In genomic region chr1:61083014-61083798, GRCh38 we compare ENCODE assay signal across 8 cellular contexts. TPM values are rescaled to one million over a fixed set of nuclear protein-coding genes. Genes with fewer than 3 reads are reported as not detected.
DNase-seq lines count a peak whose midpoint lies in the region; ATAC-seq and TF ChIP-seq lines count a peak whose summit lies in the region.

No MANE protein-coding gene starts in this region.

- no peak for TF ChIP-seq CTCF in CD4-positive, alpha-beta T cell (IDR thresholded peaks at IDR 0.05)
- TF ChIP-seq CTCF in cardiac muscle cell (IDR thresholded peaks at IDR 0.05; ENCODE audit: low read depth, low read length) (no peak), osteoblast (IDR thresholded peaks at IDR 0.05; ENCODE audit: extremely low read depth, low read depth, low read length) (no peak)

- no peaks in the 10 kb centered on the region for H3K27me3 ChIP-seq in CD4-positive, alpha-beta T cell (ENCODE audit: control insufficient read depth, insufficient read depth, low read length)
- peaks cover 14% of the 10 kb centered on the region for H3K27me3 ChIP-seq in MG63
- H3K27me3 ChIP-seq in cardiac muscle cell: peaks cover 31% of the 10 kb centered on the region
- H3K27me3 ChIP-seq in osteoblast (ENCODE audit: insufficient read depth, low read length): no peaks in the 10 kb centered on the region

- CTCF ChIA-PET in CD4-positive, alpha-beta T cell (lab: Charles Lee): interaction anchor here (1.0 to 3.1 kb wide), 2 partner anchors 32 to 700 kb away, joined by 3 to 24 read pairs; no protein-coding TSS in a partner anchor

- intact Hi-C loops in CD4-positive, alpha-beta T cell (cut with DNase I, micrococcal nuclease): no loop called here

- no peaks in the 10 kb centered on the region for H3K36me3 ChIP-seq in MG63
- no peaks in the 10 kb centered on the region for H3K36me3 ChIP-seq in cardiac muscle cell
- peaks cover 2% of the 10 kb centered on the region for H3K36me3 ChIP-seq in osteoblast (ENCODE audit: insufficient read depth, low read length)

- H3K27me3 Mint-ChIP-seq in CD4-positive, alpha-beta T cell: no peaks in the 10 kb centered on the region

- peaks cover 29% of the 10 kb centered on the region for H3K79me2 ChIP-seq in osteoblast (ENCODE audit: insufficient read depth, low read length)

- no peak for ATAC-seq in CD4-positive, alpha-beta T cell (ENCODE audit: poor library complexity)
- no peak for ATAC-seq in GM21825 (IDR thresholded peaks at IDR 0.05; ENCODE audit: unreplicated experiment)
- no peak for ATAC-seq in HG02642 (IDR thresholded peaks at IDR 0.05; ENCODE audit: poor library complexity, unreplicated experiment)

- no peak overlapping the region for H3K27ac ChIP-seq in CD4-positive, alpha-beta T cell (ENCODE audit: low read depth, low read length)
- H3K27ac ChIP-seq in cardiac muscle cell: no peak overlapping the region
- peak overlapping the region; percentile 60 for H3K27ac ChIP-seq in osteoblast (ENCODE audit: low read depth, low read length)

- peak overlapping the region; percentile 98 for H3K4me3 Mint-ChIP-seq in CD4-positive, alpha-beta T cell

- peak overlapping the region; percentile 78 for H3K27ac Mint-ChIP-seq in CD4-positive, alpha-beta T cell

- H2AFZ ChIP-seq in osteoblast (ENCODE audit: low read length): peak overlapping the region; percentile 87

- H3K4me1 ChIP-seq in cardiac muscle cell (ENCODE audit: low read depth) (peaks cover 48% of the 10 kb centered on the region), osteoblast (ENCODE audit: insufficient read depth, low read length) (peaks cover 48% of the 10 kb centered on the region)

- H3K9me3 Mint-ChIP-seq in CD4-positive, alpha-beta T cell: no peaks in the 10 kb centered on the region

- peak overlapping the region; percentile 89 for H3K4me2 ChIP-seq in osteoblast (ENCODE audit: insufficient read depth, low read length)

- peaks cover 44% of the 10 kb centered on the region for H3K4me1 Mint-ChIP-seq in CD4-positive, alpha-beta T cell (ENCODE audit: low read depth)

- peaks cover 10% of the 10 kb centered on the region for H3K36me3 Mint-ChIP-seq in CD4-positive, alpha-beta T cell (ENCODE audit: low read depth)

- H3K4me3 ChIP-seq in MG63 (peak overlapping the region; percentile 39), cardiac muscle cell (peak overlapping the region; percentile 95), osteoblast (ENCODE audit: insufficient read depth, low read length) (peak overlapping the region; percentile 89)

- POLR2A ChIA-PET in CD4-positive, alpha-beta T cell (lab: Charles Lee): interaction anchor here (2.5 kb wide), 1 partner anchor 32 kb away, joined by 20 read pairs; no protein-coding TSS in a partner anchor

- DNase-seq in CD4-positive, alpha-beta T cell: peak in 4 of 10 experiments; percentile 10 to 39 (median 14)
- DNase-seq in MG63 (peak; percentile 11), cardiac muscle cell (ENCODE audit: low read depth in 1 of 2, low spot score in 1 of 2) (peak in 1 of 2 donors; percentile 52), osteoblast (ENCODE audit: insufficient read length, low spot score, missing footprints) (peak; percentile 92), SW 1271 (lab: John Stamatoyannopoulos, UW) (no peak)
- DNase-seq in activated naive CD4-positive, alpha-beta T cell treated with anti-CD3 and anti-CD28 coated beads, Interleukin-2, amount 50 U/mL, for 16 hours: peak; percentile 23

- no peaks in the 10 kb centered on the region for H4K20me1 ChIP-seq in osteoblast (ENCODE audit: insufficient read depth, low read length)

- no peaks in the 10 kb centered on the region for H3K9me3 ChIP-seq in CD4-positive, alpha-beta T cell (ENCODE audit: control insufficient read depth, low read length)
- H3K9me3 ChIP-seq in MG63 (no peaks in the 10 kb centered on the region), cardiac muscle cell (ENCODE audit: low read depth) (no peaks in the 10 kb centered on the region), osteoblast (ENCODE audit: low read depth, low read length) (no peaks in the 10 kb centered on the region)

RNA-seq across cellular contexts. Expression of gene NFIA, which starts 0.8 kb away (rescaled TPM):
- total RNA-seq in CD4-positive, alpha-beta T cell: 1 to 10 TPM; 4.8 to 5.9 TPM
- total RNA-seq in MG63 (2014; rRNA removed; shearing (Covaris generic); ENCODE audit: low replicate concordance): not detected in 2 replicates
- total RNA-seq in cardiac muscle cell (12.0 and 14.9 TPM in 2 replicates), osteoblast (7.2 and 8.0 TPM in 2 replicates)
- 10.1 and 18.3 TPM in 2 replicates for polyA plus RNA-seq in cardiac muscle cell

Comparison
In these comparisons a context has a peak if more than half of its experiments do, and no peak if none do; other contexts are left out.
1. DNase-seq: peak in MG63 (single experiment), activated naive CD4-positive, alpha-beta T cell treated with anti-CD3 and anti-CD28 coated beads, Interleukin-2, amount 50 U/mL, for 16 hours (single experiment) and osteoblast (single experiment); none in SW 1271 (0 of 2).
2. H3K4me3 ChIP-seq: peak in every context shown above with its lines; median percentile 95 in cardiac muscle cell; 89 in osteoblast; 39 in MG63.